15 cellular contexts compared by ENCODE assay signal in the genomic region with DNA sequence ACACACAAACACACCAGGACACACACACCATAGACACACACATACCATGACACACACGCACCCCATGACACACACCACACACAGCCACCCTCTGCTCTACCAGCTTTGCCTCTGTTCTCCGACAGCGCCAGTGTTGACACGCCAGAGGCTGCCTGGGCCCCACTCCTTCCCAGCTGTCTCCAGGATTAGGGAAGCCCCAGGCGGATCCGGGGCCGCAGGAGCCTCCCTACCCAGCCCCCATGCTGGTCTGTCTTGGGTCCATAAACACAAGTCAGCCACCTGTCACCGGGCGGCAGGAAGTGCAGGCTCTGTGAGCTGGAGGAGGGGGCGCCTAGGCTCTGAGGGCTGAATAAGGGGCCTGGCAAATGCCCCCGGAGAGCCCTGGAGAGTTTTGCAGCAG. TPM values are rescaled to one million over a fixed set of nuclear protein-coding genes. Genes with fewer than 3 reads are reported as not detected.
DNase-seq lines count a peak whose midpoint lies in the region; ATAC-seq and TF ChIP-seq lines count a peak whose summit lies in the region.
"Had no signal": no experiment of that assay in that cellular context is flagged by ENCODE, and none has a peak within 500 bp of the region (broad histone marks: within the 10 kb centered on the region; RNA-seq: fewer than 3 reads in every experiment).

No MANE protein-coding gene starts in this region.

- H3K9me2 ChIP-seq in OCI-LY7 (ENCODE audit: insufficient read depth, low read length), result no peaks in the 10 kb centered on the region
- no peaks in the 10 kb centered on the region for H3K9me2 ChIP-seq in GM23248 (ENCODE audit: insufficient read depth)

- H3K27ac ChIP-seq in WERI-Rb-1 (peak overlapping the region; percentile 93), right lobe of liver (peak overlapping the region in 2 of 3 donors; percentile 85 to 95), OCI-LY7 (ENCODE audit: low read depth, low read length, poor library complexity, severe bottlenecking) (no peak overlapping the region), GM23248 (no peak overlapping the region)
- H3K27ac ChIP-seq: heart left ventricle, stomach had no signal

- POLR2A ChIA-PET in OCI-LY7 (lab: Charles Lee), result no interaction called here

- TF ChIP-seq CTCF in WERI-Rb-1 (IDR thresholded peaks at IDR 0.05; ENCODE audit: low read depth, low read length) (0 out of 2 replicates have a peak, but pooled peaks have one; percentile 19), right lobe of liver (IDR thresholded peaks at IDR 0.05) (no peak), OCI-LY7 (conservative IDR thresholded peaks at IDR 0.05; ENCODE audit: low read length) (no peak)

- H3K79me2 ChIP-seq in OCI-LY7 (ENCODE audit: insufficient read depth, low read depth, low read length) (no peaks in the 10 kb centered on the region), GM23248 (ENCODE audit: insufficient read depth) (peaks cover 74% of the 10 kb centered on the region)

- no peaks in the 10 kb centered on the region for H4K20me1 ChIP-seq in OCI-LY7 (ENCODE audit: insufficient read depth, low read length)
- no peaks in the 10 kb centered on the region for H4K20me1 ChIP-seq in GM23248 (ENCODE audit: insufficient read depth)

- H3K36me3 ChIP-seq in WERI-Rb-1, result peaks cover 36% of the 10 kb centered on the region
- no peaks in the 10 kb centered on the region for H3K36me3 ChIP-seq in right lobe of liver
- no peaks in the 10 kb centered on the region for H3K36me3 ChIP-seq in OCI-LY7 (ENCODE audit: insufficient read depth, low read length)
- H3K36me3 ChIP-seq in GM23248 (ENCODE audit: low read depth), result no peaks in the 10 kb centered on the region
- H3K36me3 ChIP-seq: heart left ventricle, stomach had no signal

- H3K9ac ChIP-seq in GM23248, result no peak overlapping the region

- no peak for TF ChIP-seq POLR2A in right lobe of liver (IDR thresholded peaks at IDR 0.05)

- no TSS peak for BruUV-seq in OCI-LY7 (replicated peaks; lab: Mats Ljungman, UMichigan)

- ATAC-seq in right lobe of liver, result peak in 2 of 4 donors; percentile 0 to 3
- no peak for ATAC-seq in GM18520 (IDR thresholded peaks at IDR 0.05; ENCODE audit: unreplicated experiment)
- ATAC-seq: activated T-cell treated with anti-CD3 and anti-CD28 coated beads, Interleukin-2, amount 50 U/mL, for 4 hours had no signal

- 67% methylated on average over 3 of the region's 11 CpGs for WGBS in right lobe of liver (ENCODE audit: insufficient coverage, low coverage, low lambda C conversion rate, missing lambda C conversion rate)
- 62 to 70% methylated on average over 10 to 11 of the region's 11 CpGs for WGBS in GM23248 (ENCODE audit: low coverage in 1 of 2, low lambda C conversion rate in 2 of 2, missing lambda C conversion rate in 2 of 2), 2 experiments

- peak; percentile 73 for DNase-seq in DMS 273 treated with DMSO at 0.1 percent for 48 hours (lab: John Stamatoyannopoulos, UW)
- DNase-seq in NCI-H2107 (lab: John Stamatoyannopoulos, UW), result peak; percentile 38
- DNase-seq in WERI-Rb-1, result peak; percentile 100
- no peak for DNase-seq in right lobe of liver
- DNase-seq in OCI-LY7 (ENCODE audit: low spot score), result no peak
- no peak for DNase-seq in GM23248
- DNase-seq in inferior parietal cortex (ENCODE audit: extremely low spot score), result no peak
- DNase-seq: activated B cell treated with CpG ODN at 0.5 μM for 24 hours; activated T-cell treated with anti-CD3 and anti-CD28 coated beads, Interleukin-2, amount 50 U/mL, for 4 hours; AML-193; anterior cingulate cortex; effector CD8-positive, alpha-beta T cell; stomach had no signal

- H2AFZ ChIP-seq in OCI-LY7 (ENCODE audit: low read length) (no peak overlapping the region), GM23248 (no peak overlapping the region)

- H3K9me3 ChIP-seq in WERI-Rb-1 (ENCODE audit: severe bottlenecking) (no peaks in the 10 kb centered on the region), right lobe of liver (no peaks in the 10 kb centered on the region), OCI-LY7 (ENCODE audit: low read length) (no peaks in the 10 kb centered on the region), GM23248 (ENCODE audit: low read depth) (no peaks in the 10 kb centered on the region)
- H3K9me3 ChIP-seq: heart left ventricle, stomach had no signal

- in situ Hi-C loops in GM23248 (cut with MboI), result no loop called here

- peaks cover 23% of the 10 kb centered on the region; the same call in 1 of the 2 replicates for H3F3A ChIP-seq in GM23248 (ENCODE audit: insufficient read depth)

- intact Hi-C loops in right lobe of liver (cut with DNase I) (no loop called here), OCI-LY7 (cut with micrococcal nuclease; ENCODE audit: unreplicated experiment) (no loop called here)

- peaks cover 0 to 58% (median 26%) of the 10 kb centered on the region in 4 donors for H3K4me1 ChIP-seq in right lobe of liver
- H3K4me1 ChIP-seq in OCI-LY7 (ENCODE audit: insufficient read depth, low read length, poor library complexity, severe bottlenecking), result no peaks in the 10 kb centered on the region
- H3K4me1 ChIP-seq in GM23248 (ENCODE audit: insufficient read depth), result peaks cover 22% of the 10 kb centered on the region

- CTCF ChIA-PET in OCI-LY7 (lab: Charles Lee; ENCODE audit: unreplicated experiment), result no interaction called here

- H3K4me3 ChIP-seq in WERI-Rb-1 (ENCODE audit: low read depth, low read length) (peak overlapping the region; percentile 30), right lobe of liver (peak overlapping the region in 1 of 3 donors; percentile 26), OCI-LY7 (ENCODE audit: low read depth, low read length, poor library complexity, severe bottlenecking) (no peak overlapping the region), GM23248 (no peak overlapping the region)
- H3K4me3 ChIP-seq: heart left ventricle, stomach had no signal

- H3K27me3 ChIP-seq in WERI-Rb-1 (ENCODE audit: insufficient read depth, low read depth, severe bottlenecking) (no peaks in the 10 kb centered on the region), right lobe of liver (no peaks in the 10 kb centered on the region), GM23248 (replicated peaks; ENCODE audit: insufficient read depth) (no peaks in the 10 kb centered on the region)
- H3K27me3 ChIP-seq: heart left ventricle, stomach had no signal

- H3K4me2 ChIP-seq in OCI-LY7 (ENCODE audit: low read length) (no peak overlapping the region), GM23248 (ENCODE audit: unreplicated experiment) (no peak overlapping the region)

RNA-seq across cellular contexts. Expression of a gene that starts 10.5 kb away (rescaled TPM):
- total RNA-seq in right lobe of liver (10 to 100 TPM in 4 of 6 experiments, 1 to 10 TPM in 2; 5.8 to 21.0 (median 14.4) TPM), OCI-LY7 (2022) (0.63 and 0.74 TPM in 2 replicates)
- total RNA-seq in OCI-LY7 (2014; rRNA removed; shearing (Covaris generic)), result 0.38 and 0.41 TPM in 2 replicates
- 22.4 and 26.9 TPM in 2 replicates for total RNA-seq in GM23248 (2014; rRNA removed; shearing (Covaris generic))
- polyA plus RNA-seq in GM23248 (2016; fragmentation: Nextera tagmentation; extraction: Ambion mirVana), result 8.1 and 9.2 TPM in 2 replicates

RNA-seq across cellular contexts. Expression of a gene that starts 11.3 kb away (rescaled TPM):
- total RNA-seq in right lobe of liver, result 1 to 10 TPM; 1.7 to 3.1 (median 2.1) TPM
- total RNA-seq in OCI-LY7 (2014; rRNA removed; shearing (Covaris generic)), result not detected in 2 replicates
- not detected in 2 replicates for total RNA-seq in OCI-LY7 (2022)
- 2.9 and 3.0 TPM in 2 replicates for total RNA-seq in GM23248 (2014; rRNA removed; shearing (Covaris generic))
- 2.3 and 2.4 TPM in 2 replicates for polyA plus RNA-seq in GM23248 (2016; fragmentation: Nextera tagmentation; extraction: Ambion mirVana)

Comparison
In these comparisons a context has a peak if more than half of its experiments do, and no peak if none do; other contexts are left out.
1. DNase-seq: peak in DMS 273 treated with DMSO at 0.1 percent for 48 hours (single experiment), NCI-H2107 (single experiment) and WERI-Rb-1 (single experiment); none in right lobe of liver (0 of 3), OCI-LY7 (single experiment), GM23248 (single experiment) and inferior parietal cortex (single experiment).
2. H3K27ac ChIP-seq: peak in WERI-Rb-1 (single experiment) and right lobe of liver (2 of 3); none in OCI-LY7 (single experiment) and GM23248 (single experiment).